Comparison of ENCODE assay signal across 17 cellular contexts in the genomic region with DNA sequence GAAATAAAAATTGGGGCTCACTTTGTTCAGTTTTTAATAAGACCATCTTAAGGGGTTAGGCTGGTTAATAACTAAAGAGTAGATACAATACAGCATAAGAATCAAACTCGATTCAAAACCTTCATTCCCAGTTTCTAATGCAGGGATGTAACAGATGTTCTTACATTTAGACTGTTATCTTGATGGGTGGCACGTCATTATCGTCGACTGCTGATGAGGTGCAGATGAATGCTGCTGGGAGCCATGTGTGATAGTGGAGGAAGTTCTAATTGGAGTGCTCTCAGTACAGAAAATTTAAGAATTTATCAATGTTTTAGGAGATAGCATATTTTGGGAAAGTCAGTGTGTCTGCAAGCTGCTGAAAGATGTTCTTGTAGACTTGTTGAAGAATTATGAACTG.
DNase-seq lines count a peak whose midpoint lies in the region; ATAC-seq and TF ChIP-seq lines count a peak whose summit lies in the region.
"Had no signal": no experiment of that assay in that cellular context is flagged by ENCODE, and none has a peak within 500 bp of the region (broad histone marks: within the 10 kb centered on the region; RNA-seq: fewer than 3 reads in every experiment).

No MANE protein-coding gene starts in this region.

- H3K4me3 Mint-ChIP-seq in stimulated activated naive CD8-positive, alpha-beta T cell treated with anti-CD3 and anti-CD28 coated beads, Interleukin-15, amount 100 ng/mL, for 72 hours, result no peak overlapping the region
- H3K4me3 Mint-ChIP-seq: CD14-positive monocyte; CD4-positive, alpha-beta memory T cell had no signal

- no peaks in the 10 kb centered on the region for H3K27me3 ChIP-seq in upper lobe of left lung
- H3K27me3 ChIP-seq: BLaER1 had no signal

- 82 to 83% methylated on average over 4 of the region's 4 CpGs for WGBS in upper lobe of left lung, 2 donors

- no peak overlapping the region for H3K27ac ChIP-seq in upper lobe of left lung
- H3K27ac ChIP-seq: 22Rv1, A549, BLaER1 had no signal

- no peak overlapping the region for H3K27ac Mint-ChIP-seq in stimulated activated naive CD8-positive, alpha-beta T cell treated with anti-CD3 and anti-CD28 coated beads, Interleukin-15, amount 100 ng/mL, for 72 hours
- H3K27ac Mint-ChIP-seq: CD14-positive monocyte; CD4-positive, alpha-beta memory T cell had no signal

- peaks cover 13% of the 10 kb centered on the region for H3K27me3 Mint-ChIP-seq in stimulated activated naive CD8-positive, alpha-beta T cell treated with anti-CD3 and anti-CD28 coated beads, Interleukin-15, amount 100 ng/mL, for 72 hours
- H3K27me3 Mint-ChIP-seq: CD4-positive, alpha-beta memory T cell had no signal

- no peaks in the 10 kb centered on the region for H3K9me3 Mint-ChIP-seq in stimulated activated naive CD8-positive, alpha-beta T cell treated with anti-CD3 and anti-CD28 coated beads, Interleukin-15, amount 100 ng/mL, for 72 hours
- H3K9me3 Mint-ChIP-seq: CD14-positive monocyte had no signal

- no peak for TF ChIP-seq EP300 in upper lobe of left lung (IDR thresholded peaks at IDR 0.05)

- no peaks in the 10 kb centered on the region for H3K36me3 ChIP-seq in upper lobe of left lung
- H3K36me3 ChIP-seq: BLaER1 had no signal

- H3K9me3 ChIP-seq in upper lobe of left lung, result no peaks in the 10 kb centered on the region
- H3K9me3 ChIP-seq: A549, BLaER1 had no signal

- TF ChIP-seq CTCF in upper lobe of left lung (IDR thresholded peaks at IDR 0.05), result no peak

- H3K4me1 Mint-ChIP-seq in stimulated activated naive CD8-positive, alpha-beta T cell treated with anti-CD3 and anti-CD28 coated beads, Interleukin-15, amount 100 ng/mL, for 72 hours, result peaks cover 18% of the 10 kb centered on the region
- H3K4me1 Mint-ChIP-seq: CD14-positive monocyte; CD4-positive, alpha-beta memory T cell had no signal

- peaks cover 0 to 18% (median 15%) of the 10 kb centered on the region in 4 donors for H3K4me1 ChIP-seq in upper lobe of left lung

- no peak overlapping the region for H3K4me3 ChIP-seq in upper lobe of left lung
- H3K4me3 ChIP-seq: A549, BLaER1, K562 had no signal

- ATAC-seq in SK-N-SH treated with all-trans-retinoic acid at 6 μM for 48 hours, result no peak
- no peak for ATAC-seq in stimulated activated naive CD8-positive, alpha-beta T cell treated with anti-CD3 and anti-CD28 coated beads, Interleukin-15, amount 100 ng/mL, for 72 hours
- ATAC-seq in upper lobe of left lung (ENCODE audit: low FRiP score in 2 of 2), result no peak
- ATAC-seq in HG02870 (IDR thresholded peaks at IDR 0.05; ENCODE audit: unreplicated experiment), result no peak
- ATAC-seq: A549, K562 had no signal

- TF ChIP-seq POLR2A in upper lobe of left lung (IDR thresholded peaks at IDR 0.05), result no peak

- DNase-seq in NCI-H82 (lab: John Stamatoyannopoulos, UW) (peak; percentile 32), NCI-H82 treated with DMSO at 0.1 percent for 48 hours (lab: John Stamatoyannopoulos, UW; ENCODE audit: unreplicated experiment) (no peak), NCI-H69 (lab: John Stamatoyannopoulos, UW) (peak; percentile 61), upper lobe of left lung (no peak)
- no peak for DNase-seq in stimulated activated naive CD8-positive, alpha-beta T cell treated with anti-CD3 and anti-CD28 coated beads, Interleukin-15, amount 100 ng/mL, for 72 hours
- DNase-seq: AML-193; CD4-positive, alpha-beta memory T cell; GOT3; H7; IMR-90 had no signal

TF ChIP-seq in SK-N-SH treated with all-trans-retinoic acid at 6 μM for 48 hours, 23 proteins besides CTCF, POLR2A, EP300 and RAD21:
- TF ChIP-seq, protein P1, sequence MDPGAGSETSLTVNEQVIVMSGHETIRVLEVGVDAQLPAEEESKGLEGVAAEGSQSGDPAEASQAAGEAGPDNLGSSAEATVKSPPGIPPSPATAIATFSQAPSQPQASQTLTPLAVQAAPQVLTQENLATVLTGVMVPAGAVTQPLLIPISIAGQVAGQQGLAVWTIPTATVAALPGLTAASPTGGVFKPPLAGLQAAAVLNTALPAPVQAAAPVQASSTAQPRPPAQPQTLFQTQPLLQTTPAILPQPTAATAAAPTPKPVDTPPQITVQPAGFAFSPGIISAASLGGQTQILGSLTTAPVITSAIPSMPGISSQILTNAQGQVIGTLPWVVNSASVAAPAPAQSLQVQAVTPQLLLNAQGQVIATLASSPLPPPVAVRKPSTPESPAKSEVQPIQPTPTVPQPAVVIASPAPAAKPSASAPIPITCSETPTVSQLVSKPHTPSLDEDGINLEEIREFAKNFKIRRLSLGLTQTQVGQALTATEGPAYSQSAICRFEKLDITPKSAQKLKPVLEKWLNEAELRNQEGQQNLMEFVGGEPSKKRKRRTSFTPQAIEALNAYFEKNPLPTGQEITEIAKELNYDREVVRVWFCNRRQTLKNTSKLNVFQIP (CRISPR knock-in tag; IDR thresholded peaks at IDR 0.05; ENCODE audit: borderline replicate concordance, low read depth), result no peak
- TF ChIP-seq ZNF70 (CRISPR knock-in tag; IDR thresholded peaks at IDR 0.05) (no peak), RARB (CRISPR knock-in tag; IDR thresholded peaks at IDR 0.05) (no peak), OSR1 (CRISPR knock-in tag; IDR thresholded peaks at IDR 0.05) (no peak), ZNF565 (CRISPR knock-in tag; conservative IDR thresholded peaks at IDR 0.05; ENCODE audit: low read depth) (no peak), TOX (CRISPR knock-in tag; IDR thresholded peaks at IDR 0.05; ENCODE audit: borderline replicate concordance) (no peak), PPARA (CRISPR knock-in tag; IDR thresholded peaks at IDR 0.05; ENCODE audit: borderline replicate concordance) (no peak), ISL1 (CRISPR knock-in tag; IDR thresholded peaks at IDR 0.05) (no peak), ZFP30 (CRISPR knock-in tag; IDR thresholded peaks at IDR 0.05) (no peak), ARNTL (CRISPR knock-in tag; IDR thresholded peaks at IDR 0.05; ENCODE audit: borderline replicate concordance, low read depth) (no peak), TCF4 (CRISPR knock-in tag; IDR thresholded peaks at IDR 0.05; ENCODE audit: borderline replicate concordance) (peak; percentile 58; the same call in 1 of the 2 replicates), CSDC2 (CRISPR knock-in tag; IDR thresholded peaks at IDR 0.05) (no peak), ZC3H10 (CRISPR knock-in tag; IDR thresholded peaks at IDR 0.05) (no peak)
- TF ChIP-seq, protein P2, sequence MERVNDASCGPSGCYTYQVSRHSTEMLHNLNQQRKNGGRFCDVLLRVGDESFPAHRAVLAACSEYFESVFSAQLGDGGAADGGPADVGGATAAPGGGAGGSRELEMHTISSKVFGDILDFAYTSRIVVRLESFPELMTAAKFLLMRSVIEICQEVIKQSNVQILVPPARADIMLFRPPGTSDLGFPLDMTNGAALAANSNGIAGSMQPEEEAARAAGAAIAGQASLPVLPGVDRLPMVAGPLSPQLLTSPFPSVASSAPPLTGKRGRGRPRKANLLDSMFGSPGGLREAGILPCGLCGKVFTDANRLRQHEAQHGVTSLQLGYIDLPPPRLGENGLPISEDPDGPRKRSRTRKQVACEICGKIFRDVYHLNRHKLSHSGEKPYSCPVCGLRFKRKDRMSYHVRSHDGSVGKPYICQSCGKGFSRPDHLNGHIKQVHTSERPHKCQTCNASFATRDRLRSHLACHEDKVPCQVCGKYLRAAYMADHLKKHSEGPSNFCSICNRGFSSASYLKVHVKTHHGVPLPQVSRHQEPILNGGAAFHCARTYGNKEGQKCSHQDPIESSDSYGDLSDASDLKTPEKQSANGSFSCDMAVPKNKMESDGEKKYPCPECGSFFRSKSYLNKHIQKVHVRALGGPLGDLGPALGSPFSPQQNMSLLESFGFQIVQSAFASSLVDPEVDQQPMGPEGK (CRISPR knock-in tag; IDR thresholded peaks at IDR 0.05; ENCODE audit: borderline replicate concordance), result no peak
- TF ChIP-seq, protein P3, sequence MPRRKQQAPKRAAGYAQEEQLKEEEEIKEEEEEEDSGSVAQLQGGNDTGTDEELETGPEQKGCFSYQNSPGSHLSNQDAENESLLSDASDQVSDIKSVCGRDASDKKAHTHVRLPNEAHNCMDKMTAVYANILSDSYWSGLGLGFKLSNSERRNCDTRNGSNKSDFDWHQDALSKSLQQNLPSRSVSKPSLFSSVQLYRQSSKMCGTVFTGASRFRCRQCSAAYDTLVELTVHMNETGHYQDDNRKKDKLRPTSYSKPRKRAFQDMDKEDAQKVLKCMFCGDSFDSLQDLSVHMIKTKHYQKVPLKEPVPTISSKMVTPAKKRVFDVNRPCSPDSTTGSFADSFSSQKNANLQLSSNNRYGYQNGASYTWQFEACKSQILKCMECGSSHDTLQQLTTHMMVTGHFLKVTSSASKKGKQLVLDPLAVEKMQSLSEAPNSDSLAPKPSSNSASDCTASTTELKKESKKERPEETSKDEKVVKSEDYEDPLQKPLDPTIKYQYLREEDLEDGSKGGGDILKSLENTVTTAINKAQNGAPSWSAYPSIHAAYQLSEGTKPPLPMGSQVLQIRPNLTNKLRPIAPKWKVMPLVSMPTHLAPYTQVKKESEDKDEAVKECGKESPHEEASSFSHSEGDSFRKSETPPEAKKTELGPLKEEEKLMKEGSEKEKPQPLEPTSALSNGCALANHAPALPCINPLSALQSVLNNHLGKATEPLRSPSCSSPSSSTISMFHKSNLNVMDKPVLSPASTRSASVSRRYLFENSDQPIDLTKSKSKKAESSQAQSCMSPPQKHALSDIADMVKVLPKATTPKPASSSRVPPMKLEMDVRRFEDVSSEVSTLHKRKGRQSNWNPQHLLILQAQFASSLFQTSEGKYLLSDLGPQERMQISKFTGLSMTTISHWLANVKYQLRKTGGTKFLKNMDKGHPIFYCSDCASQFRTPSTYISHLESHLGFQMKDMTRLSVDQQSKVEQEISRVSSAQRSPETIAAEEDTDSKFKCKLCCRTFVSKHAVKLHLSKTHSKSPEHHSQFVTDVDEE (CRISPR knock-in tag; IDR thresholded peaks at IDR 0.05), result 0 out of 2 replicates have a peak, but pooled peaks have one; percentile 31

Comparison
In these comparisons a context has a peak if more than half of its experiments do, and no peak if none do; other contexts are left out.
1. DNase-seq: peak in NCI-H82 (single experiment) and NCI-H69 (single experiment); none in NCI-H82 treated with DMSO at 0.1 percent for 48 hours (single experiment), stimulated activated naive CD8-positive, alpha-beta T cell treated with anti-CD3 and anti-CD28 coated beads, Interleukin-15, amount 100 ng/mL, for 72 hours (0 of 2) and upper lobe of left lung (0 of 2).